Comparison of ENCODE assay signal across 17 cellular contexts in genomic region chr6:47276377-47276776, GRCh38.
"Had no signal": no experiment of that assay in that cellular context is flagged by ENCODE, and none has a peak within 500 bp of the region (broad histone marks: within the 10 kb centered on the region; RNA-seq: fewer than 3 reads in every experiment).

No MANE protein-coding gene starts in this region.

- DNase-seq: activated CD4-positive, alpha-beta T cell treated with anti-CD3 and anti-CD28 coated beads, Interleukin-2, amount 10 ng/mL, durations not matched to agents 7 days and 5 days; activated CD8-positive, alpha-beta memory T cell treated with anti-CD3 and anti-CD28 coated beads, Interleukin-2, amount 50 U/mL, for 4 hours; activated effector memory CD4-positive, alpha-beta T cell treated with Interleukin-2 at 50 U/mL for 16 hours; activated naive CD4-positive, alpha-beta T cell treated with anti-CD3 and anti-CD28 coated beads, Interleukin-2, amount 50 U/mL, for 16 hours; activated T-cell treated with anti-CD3 and anti-CD28 coated beads, Interleukin-2, amount 50 U/mL, for 4 hours; aorta; brain microvascular endothelial cell; central memory CD4-positive, alpha-beta T cell; colonic mucosa; erythroblast; foreskin melanocyte; hypothalamus; left lung; occipital lobe; stimulated activated CD8-positive, alpha-beta memory T cell treated with anti-CD3 and anti-CD28 coated beads, Interleukin-4, amount 100 ng/mL, for 48 hours; stimulated activated naive CD4-positive, alpha-beta T cell; thyroid gland had no signal

- H3K27ac ChIP-seq: brain microvascular endothelial cell, colonic mucosa, left lung, thyroid gland had no signal

- H3K27me3 ChIP-seq: brain microvascular endothelial cell, colonic mucosa, left lung, thyroid gland had no signal

- ATAC-seq: activated T-cell treated with anti-CD3 and anti-CD28 coated beads, Interleukin-2, amount 50 U/mL, for 4 hours; left lung had no signal

- H3K36me3 ChIP-seq: brain microvascular endothelial cell, colonic mucosa, left lung, thyroid gland had no signal

- H3K4me1 ChIP-seq: colonic mucosa had no signal

- H3K9me3 ChIP-seq: colonic mucosa, thyroid gland had no signal

- H3K4me3 ChIP-seq: colonic mucosa, left lung, thyroid gland had no signal
